ENCODE assay signal across 8 cellular contexts in the genomic region with DNA sequence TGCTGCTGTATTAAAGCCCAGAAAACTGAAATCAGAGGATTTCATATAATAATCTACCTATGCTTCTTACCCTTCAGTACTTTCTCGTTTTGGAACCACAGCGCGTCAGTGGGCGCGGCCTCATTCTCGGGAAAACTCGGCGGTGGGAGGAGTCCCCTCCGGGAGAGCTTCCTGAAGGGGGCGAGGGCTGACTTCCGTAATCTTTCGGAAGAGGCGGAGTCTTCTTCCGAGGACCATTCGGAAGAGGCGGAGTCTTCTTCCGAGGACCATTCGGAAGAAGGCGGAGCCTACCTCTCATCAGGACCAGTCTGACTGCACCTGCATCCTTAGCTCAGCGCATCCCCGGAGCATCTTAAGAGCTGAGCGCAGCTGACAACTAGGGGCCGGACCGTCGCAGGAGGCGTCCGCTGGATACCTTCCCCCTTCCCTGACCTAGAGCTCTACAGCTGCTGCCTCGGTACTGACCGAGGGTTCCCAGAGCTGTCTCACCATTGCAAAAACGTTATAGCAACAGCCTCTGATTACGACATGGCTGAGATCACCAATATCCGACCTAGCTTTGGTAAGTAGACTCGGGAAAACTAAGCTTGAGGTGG. TPM values are rescaled to one million over a fixed set of nuclear protein-coding genes. Genes with fewer than 3 reads are reported as not detected.
DNase-seq lines count a peak whose midpoint lies in the region; ATAC-seq and TF ChIP-seq lines count a peak whose summit lies in the region.

A gene with protein sequence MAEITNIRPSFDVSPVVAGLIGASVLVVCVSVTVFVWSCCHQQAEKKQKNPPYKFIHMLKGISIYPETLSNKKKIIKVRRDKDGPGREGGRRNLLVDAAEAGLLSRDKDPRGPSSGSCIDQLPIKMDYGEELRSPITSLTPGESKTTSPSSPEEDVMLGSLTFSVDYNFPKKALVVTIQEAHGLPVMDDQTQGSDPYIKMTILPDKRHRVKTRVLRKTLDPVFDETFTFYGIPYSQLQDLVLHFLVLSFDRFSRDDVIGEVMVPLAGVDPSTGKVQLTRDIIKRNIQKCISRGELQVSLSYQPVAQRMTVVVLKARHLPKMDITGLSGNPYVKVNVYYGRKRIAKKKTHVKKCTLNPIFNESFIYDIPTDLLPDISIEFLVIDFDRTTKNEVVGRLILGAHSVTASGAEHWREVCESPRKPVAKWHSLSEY (plus strand): TSS at position 334 of the 596 bp plus-strand sequence. CDS start 195 bp downstream, at position 529.

- intact Hi-C loops in CD8-positive, alpha-beta T cell (cut with DNase I, micrococcal nuclease): loop anchor here (1.0 to 10.0 kb wide), 11 partner anchors 52 to 1637 kb away; a partner anchor contains a TSS
- intact Hi-C loops in lower leg skin (cut with DNase I; ENCODE audit: low total_unique reads): no loop called here

- H3K27me3 ChIP-seq in CD8-positive, alpha-beta T cell (ENCODE audit: insufficient read depth, low read length): no peaks in the 10 kb centered on the region
- peaks cover 19% of the 10 kb centered on the region for H3K27me3 ChIP-seq in ectodermal cell (ENCODE audit: control insufficient read depth, insufficient read depth, low read length, poor library complexity, severe bottlenecking)

- peak; percentile 85 for ATAC-seq in CD8-positive, alpha-beta T cell

- H3K27ac ChIP-seq in CD8-positive, alpha-beta T cell (ENCODE audit: low read depth, low read length): peak within 1 kb of the TSS; percentile 45
- H3K27ac ChIP-seq in ectodermal cell (ENCODE audit: insufficient read depth, low read depth, low read length, poor library complexity, severe bottlenecking): no peak within 1 kb of the TSS

- POLR2A ChIA-PET in CD8-positive, alpha-beta T cell (lab: Charles Lee): interaction anchor here (1.0 to 1.7 kb wide), 4 partner anchors 9 to 162 kb away, joined by 3 to 5 read pairs (median 4); a partner anchor contains a TSS

- peaks cover 37% of the 10 kb centered on the region for H3K4me1 ChIP-seq in CD8-positive, alpha-beta T cell (ENCODE audit: insufficient read depth, low read length)
- peaks cover 6% of the 10 kb centered on the region for H3K4me1 ChIP-seq in ectodermal cell (ENCODE audit: control insufficient read depth, insufficient read depth, low read length)

- CTCF ChIA-PET in CD8-positive, alpha-beta T cell (lab: Charles Lee): interaction anchor here (1.2 kb wide), 1 partner anchor 13 kb away, joined by 4 read pairs; no protein-coding TSS in a partner anchor

- H3K36me3 Mint-ChIP-seq in CD8-positive, alpha-beta T cell: peaks cover 17% of the 10 kb centered on the region

- TF ChIP-seq POLR2A in lower leg skin (IDR thresholded peaks at IDR 0.05): no peak

- H3K9me3 ChIP-seq in CD8-positive, alpha-beta T cell (ENCODE audit: low read length): no peaks in the 10 kb centered on the region
- H3K9me3 ChIP-seq in ectodermal cell (ENCODE audit: control insufficient read depth, low read length): no peaks in the 10 kb centered on the region

- peak within 1 kb of the TSS; percentile 90 for H3K27ac Mint-ChIP-seq in CD8-positive, alpha-beta T cell

- no peak for TF ChIP-seq CTCF in CD8-positive, alpha-beta T cell (IDR thresholded peaks at IDR 0.05)
- no peak for TF ChIP-seq CTCF in GM20000 (IDR thresholded peaks at IDR 0.05; ENCODE audit: extremely low read depth, missing control alignments)
- no peak for TF ChIP-seq CTCF in lower leg skin (IDR thresholded peaks at IDR 0.05)

- 13 to 15% methylated on average over 33 of the region's 33 CpGs for WGBS in ectodermal cell, 2 experiments
- 0 to 2% methylated on average over 23 to 29 of the region's 33 CpGs for WGBS in lower leg skin, 2 donors

- H3K4me3 Mint-ChIP-seq in CD8-positive, alpha-beta T cell: peak within 1 kb of the TSS; percentile 83

- DNase-seq in CD8-positive, alpha-beta T cell: peak; percentile 79 to 94 (median 92)
- DNase-seq in GM20000 (ENCODE audit: low spot score): peak; percentile 92
- DNase-seq in HT-29 (ENCODE audit: low spot score): peak; percentile 95
- DNase-seq in NOMO-1 (lab: John Stamatoyannopoulos, UW; ENCODE audit: unreplicated experiment in 2 of 2): peak; percentile 75 to 90
- DNase-seq in activated CD8-positive, alpha-beta memory T cell treated with anti-CD3 and anti-CD28 coated beads for 24 hours: peak; percentile 96
- DNase-seq in lower leg skin (ENCODE audit: low spot score in 2 of 2): peak; percentile 95 to 99
- peak; percentile 91 to 94 for DNase-seq in stimulated activated CD4-positive, alpha-beta T cell treated with anti-CD3 and anti-CD28 coated beads, Interleukin-4, amount 100 ng/mL, for 4 hours

- peaks cover 44% of the 10 kb centered on the region for H3K4me1 Mint-ChIP-seq in CD8-positive, alpha-beta T cell (ENCODE audit: low read depth)

- peak within 1 kb of the TSS; percentile 64 for H3K4me3 ChIP-seq in CD8-positive, alpha-beta T cell (ENCODE audit: low read depth, low read length)
- peak within 1 kb of the TSS; percentile 37 for H3K4me3 ChIP-seq in ectodermal cell (ENCODE audit: insufficient read depth, low read depth, low read length)
- H3K4me3 ChIP-seq in lower leg skin (ENCODE audit: low read depth, poor library complexity, severe bottlenecking): no peak within 1 kb of the TSS

- H3K27me3 Mint-ChIP-seq in CD8-positive, alpha-beta T cell (ENCODE audit: low read depth): peaks cover 5% of the 10 kb centered on the region

- peaks cover 4% of the 10 kb centered on the region for H3K36me3 ChIP-seq in CD8-positive, alpha-beta T cell (ENCODE audit: insufficient read depth, low read length)
- peaks cover 1% of the 10 kb centered on the region for H3K36me3 ChIP-seq in ectodermal cell (ENCODE audit: control insufficient read depth, insufficient read depth, low read length)

- no peaks in the 10 kb centered on the region for H3K9me3 Mint-ChIP-seq in CD8-positive, alpha-beta T cell

RNA-seq across cellular contexts. Expression of the gene that starts here (rescaled TPM):
- total RNA-seq in CD8-positive, alpha-beta T cell: 1 to 10 TPM; 6.9 to 8.6 TPM
- total RNA-seq in HT-29 (2014; rRNA removed; shearing (Covaris generic)): not detected in 2 replicates
- 4.9 TPM for polyA plus RNA-seq in ectodermal cell (2013, experiment 1 of 4)
- polyA plus RNA-seq in ectodermal cell (2013, experiment 2 of 4): 4.9 TPM
- 3.5 TPM for polyA plus RNA-seq in ectodermal cell (2013, experiment 3 of 4)
- polyA plus RNA-seq in ectodermal cell (2013, experiment 4 of 4): 3.5 TPM
- total RNA-seq in lower leg skin: 1 to 10 TPM; 1.7 to 4.0 (median 3.5) TPM

Comparison
In these comparisons a context has a peak if more than half of its experiments do, and no peak if none do; other contexts are left out.
1. Peak in DNase-seq in HT-29; RNA of the gene not detected or under 1 TPM.